In genomic region chr5:69503144-69503488, GRCh38 we compare ENCODE assay signal across 1 cellular context.
TF ChIP-seq lines count a peak whose summit lies in the region.

No MANE protein-coding gene starts in this region.

TF ChIP-seq in WTC11, 78 proteins besides CTCF, POLR2A, EP300 and RAD21:
- TF ChIP-seq ZNF396 (CRISPR knock-in tag; IDR thresholded peaks at IDR 0.05; ENCODE audit: borderline replicate concordance): no peak
- no peak for TF ChIP-seq MAX (CRISPR knock-in tag; IDR thresholded peaks at IDR 0.05)
- no peak for TF ChIP-seq FOXP1 (CRISPR knock-in tag; IDR thresholded peaks at IDR 0.05; ENCODE audit: borderline replicate concordance)
- no peak for TF ChIP-seq OVOL2 (CRISPR knock-in tag; IDR thresholded peaks at IDR 0.05; ENCODE audit: borderline replicate concordance)
- no peak for TF ChIP-seq RORB (CRISPR knock-in tag; IDR thresholded peaks at IDR 0.05)
- TF ChIP-seq, protein P1, sequence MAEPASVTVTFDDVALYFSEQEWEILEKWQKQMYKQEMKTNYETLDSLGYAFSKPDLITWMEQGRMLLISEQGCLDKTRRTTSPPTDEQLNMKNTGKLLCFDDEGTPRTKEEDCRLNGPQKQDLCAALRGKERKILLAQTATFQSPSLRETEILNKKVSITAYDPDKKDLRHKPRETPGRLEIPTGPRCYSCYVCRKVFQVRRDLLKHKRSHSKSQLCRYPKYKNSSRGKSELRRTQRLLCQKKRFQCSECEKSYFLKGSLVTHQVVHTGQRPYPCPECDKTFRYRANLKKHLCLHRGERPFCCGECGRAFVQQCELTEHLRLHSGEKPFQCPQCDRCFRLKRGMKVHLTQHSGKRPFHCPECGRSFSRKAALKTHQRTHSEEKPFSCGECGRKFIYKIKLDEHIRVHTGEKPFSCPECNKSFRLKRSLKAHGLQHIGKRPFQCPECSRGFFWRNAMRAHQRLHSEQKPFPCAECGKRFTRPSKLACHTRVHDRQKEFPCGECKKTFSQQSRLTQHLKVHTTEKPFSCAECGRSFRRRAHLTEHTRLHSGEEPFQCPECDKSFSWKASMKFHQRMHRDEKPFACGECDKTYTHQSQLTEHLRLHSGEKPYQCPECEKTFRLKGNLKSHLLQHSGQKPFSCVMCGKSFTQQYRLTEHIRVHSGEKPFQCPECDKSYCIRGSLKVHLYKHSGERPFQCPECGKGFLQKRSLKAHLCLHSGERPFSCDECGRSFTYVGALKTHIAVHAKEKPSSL (CRISPR knock-in tag; conservative IDR thresholded peaks at IDR 0.05): no peak
- TF ChIP-seq SP1 (CRISPR knock-in tag; conservative IDR thresholded peaks at IDR 0.05): no peak
- no peak for TF ChIP-seq NR2C2 (CRISPR knock-in tag; IDR thresholded peaks at IDR 0.05)
- TF ChIP-seq STAT6 (CRISPR knock-in tag; conservative IDR thresholded peaks at IDR 0.05; ENCODE audit: low read depth): no peak
- TF ChIP-seq CREB1 (CRISPR knock-in tag; IDR thresholded peaks at IDR 0.05): no peak
- TF ChIP-seq, protein P2, sequence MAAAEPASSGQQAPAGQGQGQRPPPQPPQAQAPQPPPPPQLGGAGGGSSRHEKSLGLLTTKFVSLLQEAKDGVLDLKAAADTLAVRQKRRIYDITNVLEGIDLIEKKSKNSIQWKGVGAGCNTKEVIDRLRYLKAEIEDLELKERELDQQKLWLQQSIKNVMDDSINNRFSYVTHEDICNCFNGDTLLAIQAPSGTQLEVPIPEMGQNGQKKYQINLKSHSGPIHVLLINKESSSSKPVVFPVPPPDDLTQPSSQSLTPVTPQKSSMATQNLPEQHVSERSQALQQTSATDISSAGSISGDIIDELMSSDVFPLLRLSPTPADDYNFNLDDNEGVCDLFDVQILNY (CRISPR knock-in tag; IDR thresholded peaks at IDR 0.05): no peak
- TF ChIP-seq, protein P3, sequence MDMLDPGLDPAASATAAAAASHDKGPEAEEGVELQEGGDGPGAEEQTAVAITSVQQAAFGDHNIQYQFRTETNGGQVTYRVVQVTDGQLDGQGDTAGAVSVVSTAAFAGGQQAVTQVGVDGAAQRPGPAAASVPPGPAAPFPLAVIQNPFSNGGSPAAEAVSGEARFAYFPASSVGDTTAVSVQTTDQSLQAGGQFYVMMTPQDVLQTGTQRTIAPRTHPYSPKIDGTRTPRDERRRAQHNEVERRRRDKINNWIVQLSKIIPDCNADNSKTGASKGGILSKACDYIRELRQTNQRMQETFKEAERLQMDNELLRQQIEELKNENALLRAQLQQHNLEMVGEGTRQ (CRISPR knock-in tag; IDR thresholded peaks at IDR 0.05): no peak
- no peak for TF ChIP-seq ZNF317 (CRISPR knock-in tag; IDR thresholded peaks at IDR 0.05; ENCODE audit: borderline replicate concordance, low read depth)
- TF ChIP-seq, protein P4, sequence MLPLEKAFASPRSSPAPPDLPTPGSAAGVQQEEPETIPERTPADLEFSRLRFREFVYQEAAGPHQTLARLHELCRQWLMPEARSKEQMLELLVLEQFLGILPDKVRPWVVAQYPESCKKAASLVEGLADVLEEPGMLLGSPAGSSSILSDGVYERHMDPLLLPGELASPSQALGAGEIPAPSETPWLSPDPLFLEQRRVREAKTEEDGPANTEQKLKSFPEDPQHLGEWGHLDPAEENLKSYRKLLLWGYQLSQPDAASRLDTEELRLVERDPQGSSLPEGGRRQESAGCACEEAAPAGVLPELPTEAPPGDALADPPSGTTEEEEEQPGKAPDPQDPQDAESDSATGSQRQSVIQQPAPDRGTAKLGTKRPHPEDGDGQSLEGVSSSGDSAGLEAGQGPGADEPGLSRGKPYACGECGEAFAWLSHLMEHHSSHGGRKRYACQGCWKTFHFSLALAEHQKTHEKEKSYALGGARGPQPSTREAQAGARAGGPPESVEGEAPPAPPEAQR (CRISPR knock-in tag; IDR thresholded peaks at IDR 0.05): no peak
TF ChIP-seq in WTC11: peak in this region for 0.
